ENCODE assay signal across 1 cellular context in the genomic region with DNA sequence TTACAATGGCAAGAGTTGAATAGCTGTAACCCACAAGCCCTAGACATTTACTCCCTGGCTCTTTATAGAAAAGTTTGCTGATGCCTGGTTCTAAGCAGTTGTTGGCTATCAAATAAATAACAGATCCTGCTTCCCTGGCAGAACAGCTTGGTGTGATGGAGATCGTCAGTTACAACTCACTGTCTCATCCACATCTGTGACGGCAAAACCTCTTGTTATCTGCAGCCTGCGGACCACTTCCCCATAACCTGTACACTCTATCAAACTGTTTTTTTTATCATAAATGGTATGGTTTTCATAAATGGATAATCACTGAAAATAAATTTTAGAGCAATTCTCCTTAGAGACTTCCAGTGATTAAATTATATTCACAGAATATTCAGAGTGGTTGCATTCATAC.
TF ChIP-seq lines count a peak whose summit lies in the region.

No MANE protein-coding gene starts in this region.

TF ChIP-seq in K562, 482 proteins besides CTCF, POLR2A, EP300 and RAD21:
- TF ChIP-seq NFIC (IDR thresholded peaks at IDR 0.05) (no peak), SRSF3 (IDR thresholded peaks at IDR 0.05; ENCODE audit: insufficient read depth, low read length) (no peak), BMI1 (IDR thresholded peaks at IDR 0.05; ENCODE audit: low read length) (no peak), SPI1 (IDR thresholded peaks at IDR 0.05; ENCODE audit: borderline replicate concordance, low read depth, low read length) (peak; percentile 32; the same call in 1 of the 2 replicates), DEAF1 (CRISPR knock-in tag; IDR thresholded peaks at IDR 0.05) (no peak), GABPB1 (CRISPR knock-in tag; IDR thresholded peaks at IDR 0.05) (no peak)
